ENCODE assay signal across 9 cellular contexts in the genomic region with DNA sequence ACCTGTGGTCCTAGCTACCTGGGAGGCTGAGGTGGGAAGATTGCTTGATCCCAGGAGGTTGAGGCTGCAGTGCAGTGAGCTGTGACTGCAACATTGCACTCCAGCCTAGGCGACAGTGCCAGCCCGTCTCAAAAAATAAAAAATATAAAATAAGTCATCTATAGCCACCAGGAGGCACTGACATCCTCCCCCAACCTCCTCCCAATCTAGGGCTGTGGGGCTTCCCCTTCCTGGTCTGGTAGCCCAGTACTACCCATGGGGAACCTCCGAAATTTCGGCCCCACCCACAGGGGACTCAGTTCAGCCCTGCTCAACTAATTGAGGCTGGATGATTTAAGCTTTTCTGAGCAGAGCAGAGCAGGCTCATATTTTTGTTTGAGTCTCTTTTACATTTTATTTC. TPM values are rescaled to one million over a fixed set of nuclear protein-coding genes. Genes with fewer than 3 reads are reported as not detected.
DNase-seq lines count a peak whose midpoint lies in the region; ATAC-seq and FAIRE-seq lines count a peak whose summit lies in the region.
"Had no signal": no experiment of that assay in that cellular context is flagged by ENCODE, and none has a peak within 500 bp of the region (broad histone marks: within the 10 kb centered on the region; RNA-seq: fewer than 3 reads in every experiment).

No MANE protein-coding gene starts in this region.

- CTCF ChIA-PET in activated CD8-positive, alpha-beta T cell treated with anti-CD3 and anti-CD28 coated beads, Interleukin-2, amount 10 ng/mL, durations not matched to agents 7 days and 5 days (lab: Charles Lee), result interaction anchor here (0.9 to 16.4 kb wide), 12 partner anchors 13 to 366 kb away, joined by 3 to 354 read pairs (median 6); partner anchors contain the start of genes IL32 and ZNF213

- peak overlapping the region; percentile 77 for H3K27ac Mint-ChIP-seq in activated CD8-positive, alpha-beta T cell treated with anti-CD3 and anti-CD28 coated beads, Interleukin-2, amount 10 ng/mL, durations not matched to agents 7 days and 5 days

- H3K4me1 Mint-ChIP-seq in activated CD8-positive, alpha-beta T cell treated with anti-CD3 and anti-CD28 coated beads, Interleukin-2, amount 10 ng/mL, durations not matched to agents 7 days and 5 days (ENCODE audit: low read depth), result peaks cover 70% of the 10 kb centered on the region

- H3K9me3 Mint-ChIP-seq in activated CD8-positive, alpha-beta T cell treated with anti-CD3 and anti-CD28 coated beads, Interleukin-2, amount 10 ng/mL, durations not matched to agents 7 days and 5 days (ENCODE audit: insufficient read depth), result no peaks in the 10 kb centered on the region

- FAIRE-seq in GM19239 (lab: Jason Lieb, UNC), result peak; percentile 63
- FAIRE-seq: colon had no signal

- POLR2A ChIA-PET in activated CD8-positive, alpha-beta T cell treated with anti-CD3 and anti-CD28 coated beads, Interleukin-2, amount 10 ng/mL, durations not matched to agents 7 days and 5 days (lab: Charles Lee), result interaction anchor here (0.6 to 1.5 kb wide), 4 partner anchors 20 to 115 kb away, joined by 3 to 8 read pairs (median 4); partner anchors contain the start of gene PKMYT1

- no peak overlapping the region for H3K4me3 Mint-ChIP-seq in activated CD8-positive, alpha-beta T cell treated with anti-CD3 and anti-CD28 coated beads, Interleukin-2, amount 10 ng/mL, durations not matched to agents 7 days and 5 days

- ATAC-seq in activated CD8-positive, alpha-beta T cell treated with anti-CD3 and anti-CD28 coated beads, Interleukin-2, amount 10 ng/mL, durations not matched to agents 7 days and 5 days, result peak; percentile 73
- peak; percentile 19 for ATAC-seq in left ventricle myocardium superior
- no peak for ATAC-seq in HG02759 (IDR thresholded peaks at IDR 0.05; ENCODE audit: unreplicated experiment)
- no peak for ATAC-seq in HG03521 (IDR thresholded peaks at IDR 0.05; ENCODE audit: unreplicated experiment)

- intact Hi-C loops in left ventricle myocardium superior (cut with micrococcal nuclease), result no loop called here

- peaks cover 2% of the 10 kb centered on the region for H3K27me3 Mint-ChIP-seq in activated CD8-positive, alpha-beta T cell treated with anti-CD3 and anti-CD28 coated beads, Interleukin-2, amount 10 ng/mL, durations not matched to agents 7 days and 5 days (ENCODE audit: low read depth)

- no peaks in the 10 kb centered on the region for H3K36me3 Mint-ChIP-seq in activated CD8-positive, alpha-beta T cell treated with anti-CD3 and anti-CD28 coated beads, Interleukin-2, amount 10 ng/mL, durations not matched to agents 7 days and 5 days (ENCODE audit: low read depth)

- DNase-seq in AML-193 (lab: John Stamatoyannopoulos, UW), result peak; percentile 77 to 81
- DNase-seq in GM19239 (ENCODE audit: insufficient read length, low spot score), result peak; percentile 86
- DNase-seq in Kasumi-1 (lab: John Stamatoyannopoulos, UW), result peak; percentile 40 to 46
- DNase-seq in activated CD8-positive, alpha-beta T cell treated with anti-CD3 and anti-CD28 coated beads, Interleukin-2, amount 10 ng/mL, durations not matched to agents 7 days and 5 days, result peak; percentile 81
- no peak for DNase-seq in left ventricle myocardium superior
- DNase-seq in NCI-H1436 (lab: John Stamatoyannopoulos, UW), result no peak

RNA-seq across cellular contexts. Expression of gene ZSCAN10, which starts 3.2 kb away (rescaled TPM):
- under 1 TPM; 0.23 to 0.26 TPM for total RNA-seq in activated CD8-positive, alpha-beta T cell treated with anti-CD3 and anti-CD28 coated beads, Interleukin-2, amount 10 ng/mL, durations not matched to agents 7 days and 5 days
- total RNA-seq in left ventricle myocardium superior, result not detected

RNA-seq across cellular contexts. Expression of gene ZNF205, which starts 16.5 kb away (rescaled TPM):
- total RNA-seq in activated CD8-positive, alpha-beta T cell treated with anti-CD3 and anti-CD28 coated beads, Interleukin-2, amount 10 ng/mL, durations not matched to agents 7 days and 5 days, result not detected
- total RNA-seq in left ventricle myocardium superior, result 8.8 TPM

RNA-seq across cellular contexts. Expression of gene IL32, which starts 30.4 kb away (rescaled TPM):
- 1,000 to 10,000 TPM; 1,836 to 1,884 TPM for total RNA-seq in activated CD8-positive, alpha-beta T cell treated with anti-CD3 and anti-CD28 coated beads, Interleukin-2, amount 10 ng/mL, durations not matched to agents 7 days and 5 days
- 46.0 TPM for total RNA-seq in left ventricle myocardium superior

RNA-seq across cellular contexts. Expression of gene ZNF213, which starts 39.0 kb away (rescaled TPM):
- 10 to 100 TPM; 10.8 to 12.1 TPM for total RNA-seq in activated CD8-positive, alpha-beta T cell treated with anti-CD3 and anti-CD28 coated beads, Interleukin-2, amount 10 ng/mL, durations not matched to agents 7 days and 5 days
- total RNA-seq in left ventricle myocardium superior, result 7.1 TPM

RNA-seq across cellular contexts. Expression of gene MMP25, which starts 49.5 kb away (rescaled TPM):
- 10 to 100 TPM; 58.0 to 66.1 TPM for total RNA-seq in activated CD8-positive, alpha-beta T cell treated with anti-CD3 and anti-CD28 coated beads, Interleukin-2, amount 10 ng/mL, durations not matched to agents 7 days and 5 days
- total RNA-seq in left ventricle myocardium superior, result 2.8 TPM

Comparison
In these comparisons a context has a peak if more than half of its experiments do, and no peak if none do; other contexts are left out.
1. DNase-seq: peak in AML-193 (2 of 2), GM19239 (single experiment), Kasumi-1 (2 of 2) and activated CD8-positive, alpha-beta T cell treated with anti-CD3 and anti-CD28 coated beads, Interleukin-2, amount 10 ng/mL, durations not matched to agents 7 days and 5 days (single experiment); none in left ventricle myocardium superior (single experiment) and NCI-H1436 (single experiment).
2. ATAC-seq: peak in activated CD8-positive, alpha-beta T cell treated with anti-CD3 and anti-CD28 coated beads, Interleukin-2, amount 10 ng/mL, durations not matched to agents 7 days and 5 days (single experiment) and left ventricle myocardium superior (single experiment); none in HG02759 (single experiment) and HG03521 (single experiment).
3. RNA of gene IL32, which starts 30.4 kb away (total RNA-seq): 1,836 to 1,884 TPM in activated CD8-positive, alpha-beta T cell treated with anti-CD3 and anti-CD28 coated beads, Interleukin-2, amount 10 ng/mL, durations not matched to agents 7 days and 5 days; 46.0 TPM in left ventricle myocardium superior (single experiment); every median in the first group is over 10 times any median in the second.